In genomic region chr1:81654147-81654546, GRCh38 we compare ENCODE assay signal across 26 cellular contexts.
DNase-seq lines count a peak whose midpoint lies in the region; ATAC-seq, FAIRE-seq and TF ChIP-seq lines count a peak whose summit lies in the region.
"Had no signal": no experiment of that assay in that cellular context is flagged by ENCODE, and none has a peak within 500 bp of the region (broad histone marks: within the 10 kb centered on the region; RNA-seq: fewer than 3 reads in every experiment).

No MANE protein-coding gene starts in this region.

- no peak overlapping the region for H4K8ac ChIP-seq in mesenchymal stem cell (ENCODE audit: low read length)

- no peak overlapping the region for H3K23ac ChIP-seq in mesenchymal stem cell (ENCODE audit: low read length in 2 of 2)

- no peaks in the 10 kb centered on the region for H3K36me3 ChIP-seq in GM23248 (ENCODE audit: low read depth)
- no peaks in the 10 kb centered on the region for H3K36me3 ChIP-seq in esophagus (ENCODE audit: control insufficient read depth in 2 of 2, insufficient read depth in 2 of 2, low read length in 1 of 2)
- H3K36me3 ChIP-seq in mesenchymal stem cell (ENCODE audit: control insufficient read depth in 1 of 2, insufficient read depth in 2 of 2, low read depth in 1 of 2, low read length in 2 of 2), result no peaks in the 10 kb centered on the region
- no peaks in the 10 kb centered on the region for H3K36me3 ChIP-seq in ascending aorta
- H3K36me3 ChIP-seq in HepG2 (replicated peaks in 1 of 2; ENCODE audit: control insufficient read depth in 1 of 2, insufficient read depth in 2 of 2, low read length in 2 of 2), result no peaks in the 10 kb centered on the region
- H3K36me3 ChIP-seq: esophagus muscularis mucosa, gastrocnemius medialis, upper lobe of right lung, WERI-Rb-1 had no signal

- H3K79me1 ChIP-seq in mesenchymal stem cell (replicated peaks; ENCODE audit: low read length, poor library complexity, severe bottlenecking), result no peaks in the 10 kb centered on the region

- no peak for TF ChIP-seq EP300 in HepG2 (IDR thresholded peaks at IDR 0.05; ENCODE audit: low read depth in 2 of 2, low read length in 2 of 2)
- no peak for TF ChIP-seq EP300 in HepG2 (CRISPR knock-in tag; IDR thresholded peaks at IDR 0.05; ENCODE audit: borderline replicate concordance)

- H2AFZ ChIP-seq in GM23248 (no peak overlapping the region), mesenchymal stem cell (ENCODE audit: low read depth, low read length) (no peak overlapping the region), HepG2 (ENCODE audit: low read length) (no peak overlapping the region)

- no peak overlapping the region for H3K14ac ChIP-seq in mesenchymal stem cell (ENCODE audit: low read length in 2 of 2)

- FAIRE-seq in HepG2 (lab: Jason Lieb, UNC), result no peak
- FAIRE-seq: A204.1 had no signal

- no peak overlapping the region for H3K4me3 ChIP-seq in GM23248
- H3K4me3 ChIP-seq in esophagus (ENCODE audit: low read depth in 1 of 2, low read length in 2 of 2), result no peak overlapping the region
- no peak overlapping the region for H3K4me3 ChIP-seq in mesenchymal stem cell (ENCODE audit: insufficient read depth in 1 of 2, low read depth in 1 of 2, low read length in 2 of 2)
- H3K4me3 ChIP-seq in ascending aorta, result no peak overlapping the region
- H3K4me3 ChIP-seq in HepG2 (replicated peaks in 1 of 3; ENCODE audit: insufficient read depth in 1 of 3, low read depth in 2 of 3, low read length in 3 of 3), result no peak overlapping the region
- H3K4me3 ChIP-seq: esophagus muscularis mucosa, gastrocnemius medialis, upper lobe of right lung had no signal

- H3K4me1 ChIP-seq in GM23248 (ENCODE audit: insufficient read depth) (no peaks in the 10 kb centered on the region), esophagus (ENCODE audit: control insufficient read depth in 2 of 2, insufficient read depth in 2 of 2, low read length in 1 of 2) (no peaks in the 10 kb centered on the region), mesenchymal stem cell (ENCODE audit: control insufficient read depth, insufficient read depth, low read depth, low read length) (no peaks in the 10 kb centered on the region), ascending aorta (no peaks in the 10 kb centered on the region), HepG2 (ENCODE audit: insufficient read depth, low read length) (no peaks in the 10 kb centered on the region)
- H3K4me1 ChIP-seq: Caco-2, gastrocnemius medialis, upper lobe of right lung had no signal

- ATAC-seq in HepG2, result no peak
- ATAC-seq in HG03175 (IDR thresholded peaks at IDR 0.05; ENCODE audit: unreplicated experiment), result no peak
- ATAC-seq: effector memory CD8-positive, alpha-beta T cell; gastrocnemius medialis; stimulated activated naive B cell treated with anti-CD40 and anti-IgM and Interleukin-4, amounts not matched to agents 10 μg/mL and 1 μg/mL and 100 μg/mL, for 72 hours; upper lobe of right lung had no signal

- no peak overlapping the region for H4K91ac ChIP-seq in mesenchymal stem cell (ENCODE audit: low read length)

- H3K27ac ChIP-seq in GM23248 (no peak overlapping the region), esophagus (ENCODE audit: low read depth in 2 of 2, low read length in 1 of 2) (peak overlapping the region; percentile 61 to 80), mesenchymal stem cell (ENCODE audit: low read length, poor library complexity, severe bottlenecking) (no peak overlapping the region), ascending aorta (no peak overlapping the region), HepG2 (ENCODE audit: extremely low read length, insufficient read depth, low read length) (no peak overlapping the region)
- H3K27ac ChIP-seq: esophagus muscularis mucosa, gastrocnemius medialis, upper lobe of right lung, WERI-Rb-1 had no signal

- POLR2A ChIA-PET in HepG2 (lab: Yijun Ruan, JAX), result no interaction called here

- H3K27me3 ChIP-seq in GM23248 (replicated peaks; ENCODE audit: insufficient read depth) (no peaks in the 10 kb centered on the region), esophagus (ENCODE audit: control insufficient read depth in 1 of 2, insufficient read depth in 2 of 2, low read length in 2 of 2) (no peaks in the 10 kb centered on the region), mesenchymal stem cell (ENCODE audit: control insufficient read depth in 1 of 2, insufficient read depth in 1 of 2, low read length in 2 of 2) (no peaks in the 10 kb centered on the region), ascending aorta (no peaks in the 10 kb centered on the region), HepG2 (ENCODE audit: control insufficient read depth in 1 of 2, insufficient read depth in 2 of 2, low read length in 2 of 2) (no peaks in the 10 kb centered on the region)
- H3K27me3 ChIP-seq: esophagus muscularis mucosa, gastrocnemius medialis, upper lobe of right lung had no signal

- no peak overlapping the region for H2BK12ac ChIP-seq in mesenchymal stem cell (ENCODE audit: low read length in 2 of 2)

- no peaks in the 10 kb centered on the region for H3K9me2 ChIP-seq in GM23248 (ENCODE audit: insufficient read depth)

- in situ Hi-C loops in GM23248 (cut with MboI) (no loop called here), HepG2 (cut with HindIII; ENCODE audit: extremely low pct_ligation_motif_present, low pct_unique_long_range_greater_than_20kb) (no loop called here)

- no TSS peak for BruUV-seq in HepG2 (replicated peaks; lab: Mats Ljungman, UMichigan)

- intact Hi-C loops in ascending aorta (cut with DNase I), result no loop called here
- intact Hi-C loops in HepG2 (cut with micrococcal nuclease; ENCODE audit: unreplicated experiment), result no loop called here

- H3K4me2 ChIP-seq in GM23248 (ENCODE audit: unreplicated experiment), result no peak overlapping the region
- no peak overlapping the region for H3K4me2 ChIP-seq in mesenchymal stem cell (ENCODE audit: low read length, poor library complexity, severe bottlenecking)
- H3K4me2 ChIP-seq in HepG2 (ENCODE audit: low read depth, low read length), result no peak overlapping the region

- H2BK5ac ChIP-seq in mesenchymal stem cell (ENCODE audit: low read depth, low read length, poor library complexity, severe bottlenecking), result no peak overlapping the region

- DNase-seq in GM23248 (peak; percentile 1), NCI-H226 (peak; percentile 5), mesenchymal stem cell (no peak), amygdala (lab: John Stamatoyannopoulos, UW) (no peak), ascending aorta (ENCODE audit: low spot score in 2 of 2) (no peak), HepG2 (ENCODE audit: low spot score) (no peak)
- DNase-seq: activated CD4-positive, alpha-beta T cell treated with anti-CD3 and anti-CD28 coated beads, Interleukin-2, amount 10 ng/mL, durations not matched to agents 7 days and 5 days; activated effector memory CD4-positive, alpha-beta T cell treated with Interleukin-2 at 50 U/mL for 16 hours; aorta; Caco-2; caudate nucleus; DND-41; effector memory CD8-positive, alpha-beta T cell; gastrocnemius medialis; HCEC 1CT; IMR-90; NCI-H1694; NCI-H82; stimulated activated naive B cell treated with anti-CD40 and anti-IgM and Interleukin-4, amounts not matched to agents 10 μg/mL and 1 μg/mL and 100 μg/mL, for 72 hours; T-helper 9 cell; upper lobe of right lung; WERI-Rb-1 had no signal

- H3K9ac ChIP-seq in GM23248 (no peak overlapping the region), mesenchymal stem cell (ENCODE audit: low read length) (no peak overlapping the region), HepG2 (ENCODE audit: insufficient read depth, low read depth, low read length) (no peak overlapping the region)

- no peak for TF ChIP-seq CTCF in ascending aorta (IDR thresholded peaks at IDR 0.05)
- TF ChIP-seq CTCF in HepG2 (CRISPR knock-in tag; IDR thresholded peaks at IDR 0.05), result no peak

- no peaks in the 10 kb centered on the region for H4K20me1 ChIP-seq in GM23248 (ENCODE audit: insufficient read depth)
- no peaks in the 10 kb centered on the region for H4K20me1 ChIP-seq in HepG2 (ENCODE audit: insufficient read depth, low read length)

- H3F3A ChIP-seq in GM23248 (ENCODE audit: insufficient read depth), result no peaks in the 10 kb centered on the region

- CTCF ChIA-PET in HepG2 (lab: Yijun Ruan, JAX; ENCODE audit: low intra/inter-chr PET ratio, low total read pairs), result no interaction called here

- H3K9me3 ChIP-seq in GM23248 (ENCODE audit: low read depth) (no peaks in the 10 kb centered on the region), esophagus (ENCODE audit: control insufficient read depth in 2 of 2, insufficient read depth in 1 of 2, low read depth in 1 of 2, low read length in 1 of 2) (no peaks in the 10 kb centered on the region), mesenchymal stem cell (ENCODE audit: control insufficient read depth, low read length) (no peaks in the 10 kb centered on the region), ascending aorta (peaks cover 0 to 4% of the 10 kb centered on the region in 2 donors), HepG2 (ENCODE audit: low read length) (peaks cover 46% of the 10 kb centered on the region)
- H3K9me3 ChIP-seq: Caco-2, esophagus muscularis mucosa, gastrocnemius medialis, upper lobe of right lung had no signal

- H2AK5ac ChIP-seq in mesenchymal stem cell (ENCODE audit: low read length, severe bottlenecking), result no peak overlapping the region

- H3K4ac ChIP-seq in mesenchymal stem cell (ENCODE audit: low read depth in 1 of 2, low read length in 2 of 2), result no peak overlapping the region

- H3K18ac ChIP-seq in mesenchymal stem cell (ENCODE audit: low read depth in 1 of 2, low read length in 2 of 2), result no peak overlapping the region

- H2BK120ac ChIP-seq in mesenchymal stem cell (ENCODE audit: low read depth, low read length), result no peak overlapping the region

- TF ChIP-seq POLR2A in HepG2 (IDR thresholded peaks at IDR 0.05; ENCODE audit: insufficient read depth in 1 of 2, low read depth in 2 of 2, low read length in 2 of 2), result no peak

- H3K79me2 ChIP-seq in GM23248 (ENCODE audit: insufficient read depth), result no peaks in the 10 kb centered on the region
- no peaks in the 10 kb centered on the region for H3K79me2 ChIP-seq in HepG2 (ENCODE audit: insufficient read depth, low read length)

- WGBS in GM23248 (ENCODE audit: low coverage in 1 of 2, low lambda C conversion rate in 2 of 2, missing lambda C conversion rate in 2 of 2), 2 experiments, result 67 to 69% methylated on average over 8 of the region's 8 CpGs
- WGBS in esophagus, 2 donors, result 52 to 73% methylated on average over 8 of the region's 8 CpGs
- 94% methylated on average over 7 of the region's 8 CpGs for WGBS in mesenchymal stem cell
- WGBS in HepG2 (ENCODE audit: low lambda C conversion rate), result 7% methylated on average over 6 of the region's 8 CpGs

- H2BK15ac ChIP-seq in mesenchymal stem cell (ENCODE audit: low read depth, poor library complexity, severe bottlenecking), result peak overlapping the region; percentile 52

- TF ChIP-seq RAD21 in HepG2 (CRISPR knock-in tag; IDR thresholded peaks at IDR 0.05), result no peak

TF ChIP-seq in HepG2, 621 proteins besides CTCF, POLR2A, EP300 and RAD21 (continues in another document):
- no peak for TF ChIP-seq ZNF550 (CRISPR knock-in tag; IDR thresholded peaks at IDR 0.05; ENCODE audit: borderline replicate concordance)
- TF ChIP-seq CBFB (CRISPR knock-in tag; IDR thresholded peaks at IDR 0.05), result no peak
- no peak for TF ChIP-seq ZNF431 (CRISPR knock-in tag; IDR thresholded peaks at IDR 0.05; ENCODE audit: borderline replicate concordance, low read depth)
- TF ChIP-seq KDM1A (CRISPR knock-in tag; IDR thresholded peaks at IDR 0.05), result no peak
- TF ChIP-seq BHLHE40 (IDR thresholded peaks at IDR 0.05; ENCODE audit: low read length), result no peak
- no peak for TF ChIP-seq ZNF354B (CRISPR knock-in tag; IDR thresholded peaks at IDR 0.05)
- no peak for TF ChIP-seq NFE2L1 (CRISPR knock-in tag; IDR thresholded peaks at IDR 0.05; ENCODE audit: borderline replicate concordance)

Comparison
In these comparisons a context has a peak if more than half of its experiments do, and no peak if none do; other contexts are left out.
1. DNase-seq: peak in GM23248 (single experiment) and NCI-H226 (single experiment); none in mesenchymal stem cell (single experiment), amygdala (0 of 56), ascending aorta (0 of 2) and HepG2 (single experiment).
2. H3K27ac ChIP-seq: peak in esophagus (2 of 2); none in GM23248 (single experiment), mesenchymal stem cell (single experiment), ascending aorta (0 of 2) and HepG2 (single experiment).